ENCODE assay signal across 2 cellular contexts in the genomic region with DNA sequence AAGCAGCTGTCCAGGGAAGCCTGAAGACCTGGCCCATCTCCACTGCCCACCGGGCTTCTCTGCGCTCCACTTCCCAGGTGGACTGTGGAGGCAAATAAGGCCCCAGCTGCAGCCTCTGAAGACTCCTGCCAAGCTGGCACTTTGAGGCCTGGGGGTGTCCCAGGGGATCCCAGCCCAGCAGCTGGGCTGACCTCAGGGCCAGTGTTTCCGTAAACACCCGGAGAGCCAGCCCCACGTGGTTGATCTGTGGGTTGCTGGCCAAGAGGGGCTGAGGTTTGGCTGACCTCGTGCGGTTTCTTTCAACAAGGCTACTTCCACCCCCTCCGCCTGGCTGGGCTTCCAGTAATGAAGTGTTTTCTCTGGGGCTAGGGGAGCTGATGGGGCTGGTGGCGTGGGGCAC.
TF ChIP-seq lines count a peak whose summit lies in the region.

No MANE protein-coding gene starts in this region.

TF ChIP-seq in K562, 482 proteins besides CTCF, POLR2A, EP300 and RAD21 (continued from another document):
- TF ChIP-seq NR2C2 (CRISPR knock-in tag; IDR thresholded peaks at IDR 0.05), result no peak
- TF ChIP-seq NR2C2 (tag; IDR thresholded peaks at IDR 0.05), result peak; percentile 42; the same call in 1 of the 2 replicates
- TF ChIP-seq ELF2 (CRISPR knock-in tag; IDR thresholded peaks at IDR 0.05), result no peak

TF ChIP-seq in HepG2, 621 proteins besides CTCF, POLR2A, EP300 and RAD21 (continued from another document):
- TF ChIP-seq TBX2 (CRISPR knock-in tag; IDR thresholded peaks at IDR 0.05; ENCODE audit: borderline replicate concordance) (no peak), FOXP1 (IDR thresholded peaks at IDR 0.05) (no peak), FOXP1 (CRISPR knock-in tag; IDR thresholded peaks at IDR 0.05) (no peak), IRF1 (CRISPR knock-in tag; IDR thresholded peaks at IDR 0.05; ENCODE audit: low read depth) (no peak), SAP130 (CRISPR knock-in tag; IDR thresholded peaks at IDR 0.05; ENCODE audit: low read depth) (peak; percentile 63; the same call in 1 of the 2 replicates), RARA (CRISPR knock-in tag; IDR thresholded peaks at IDR 0.05) (peak; percentile 71), ZNF24 (IDR thresholded peaks at IDR 0.05) (no peak), MATR3 (CRISPR knock-in tag; IDR thresholded peaks at IDR 0.05) (no peak), ZNF563 (CRISPR knock-in tag; IDR thresholded peaks at IDR 0.05) (no peak), HMGA1 (CRISPR knock-in tag; conservative IDR thresholded peaks at IDR 0.05) (no peak), ZNF468 (CRISPR knock-in tag; IDR thresholded peaks at IDR 0.05) (no peak), BCLAF1 (IDR thresholded peaks at IDR 0.05) (no peak), ZNF121 (CRISPR knock-in tag; IDR thresholded peaks at IDR 0.05) (no peak), POGK (CRISPR knock-in tag; conservative IDR thresholded peaks at IDR 0.05) (no peak), ELF3 (CRISPR knock-in tag; IDR thresholded peaks at IDR 0.05) (no peak), NR2F6 (IDR thresholded peaks at IDR 0.05) (no peak), NR2F6 (CRISPR knock-in tag; IDR thresholded peaks at IDR 0.05) (peak; percentile 14; the same call in 1 of the 2 replicates), ATF1 (CRISPR knock-in tag; IDR thresholded peaks at IDR 0.05) (no peak), ZNF75D (CRISPR knock-in tag; IDR thresholded peaks at IDR 0.05; ENCODE audit: borderline replicate concordance) (no peak)
- TF ChIP-seq, protein P1, sequence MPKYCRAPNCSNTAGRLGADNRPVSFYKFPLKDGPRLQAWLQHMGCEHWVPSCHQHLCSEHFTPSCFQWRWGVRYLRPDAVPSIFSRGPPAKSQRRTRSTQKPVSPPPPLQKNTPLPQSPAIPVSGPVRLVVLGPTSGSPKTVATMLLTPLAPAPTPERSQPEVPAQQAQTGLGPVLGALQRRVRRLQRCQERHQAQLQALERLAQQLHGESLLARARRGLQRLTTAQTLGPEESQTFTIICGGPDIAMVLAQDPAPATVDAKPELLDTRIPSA (CRISPR knock-in tag; IDR thresholded peaks at IDR 0.05; ENCODE audit: borderline replicate concordance), result no peak
- TF ChIP-seq, protein P2, sequence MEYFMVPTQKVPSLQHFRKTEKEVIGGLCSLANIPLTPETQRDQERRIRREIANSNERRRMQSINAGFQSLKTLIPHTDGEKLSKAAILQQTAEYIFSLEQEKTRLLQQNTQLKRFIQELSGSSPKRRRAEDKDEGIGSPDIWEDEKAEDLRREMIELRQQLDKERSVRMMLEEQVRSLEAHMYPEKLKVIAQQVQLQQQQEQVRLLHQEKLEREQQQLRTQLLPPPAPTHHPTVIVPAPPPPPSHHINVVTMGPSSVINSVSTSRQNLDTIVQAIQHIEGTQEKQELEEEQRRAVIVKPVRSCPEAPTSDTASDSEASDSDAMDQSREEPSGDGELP (IDR thresholded peaks at IDR 0.05; ENCODE audit: borderline replicate concordance, low read depth), result peak; percentile 64; the same call in 1 of the 2 replicates
- TF ChIP-seq, protein P3, sequence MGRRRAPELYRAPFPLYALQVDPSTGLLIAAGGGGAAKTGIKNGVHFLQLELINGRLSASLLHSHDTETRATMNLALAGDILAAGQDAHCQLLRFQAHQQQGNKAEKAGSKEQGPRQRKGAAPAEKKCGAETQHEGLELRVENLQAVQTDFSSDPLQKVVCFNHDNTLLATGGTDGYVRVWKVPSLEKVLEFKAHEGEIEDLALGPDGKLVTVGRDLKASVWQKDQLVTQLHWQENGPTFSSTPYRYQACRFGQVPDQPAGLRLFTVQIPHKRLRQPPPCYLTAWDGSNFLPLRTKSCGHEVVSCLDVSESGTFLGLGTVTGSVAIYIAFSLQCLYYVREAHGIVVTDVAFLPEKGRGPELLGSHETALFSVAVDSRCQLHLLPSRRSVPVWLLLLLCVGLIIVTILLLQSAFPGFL (CRISPR knock-in tag; IDR thresholded peaks at IDR 0.05), result no peak
- TF ChIP-seq, protein P4, sequence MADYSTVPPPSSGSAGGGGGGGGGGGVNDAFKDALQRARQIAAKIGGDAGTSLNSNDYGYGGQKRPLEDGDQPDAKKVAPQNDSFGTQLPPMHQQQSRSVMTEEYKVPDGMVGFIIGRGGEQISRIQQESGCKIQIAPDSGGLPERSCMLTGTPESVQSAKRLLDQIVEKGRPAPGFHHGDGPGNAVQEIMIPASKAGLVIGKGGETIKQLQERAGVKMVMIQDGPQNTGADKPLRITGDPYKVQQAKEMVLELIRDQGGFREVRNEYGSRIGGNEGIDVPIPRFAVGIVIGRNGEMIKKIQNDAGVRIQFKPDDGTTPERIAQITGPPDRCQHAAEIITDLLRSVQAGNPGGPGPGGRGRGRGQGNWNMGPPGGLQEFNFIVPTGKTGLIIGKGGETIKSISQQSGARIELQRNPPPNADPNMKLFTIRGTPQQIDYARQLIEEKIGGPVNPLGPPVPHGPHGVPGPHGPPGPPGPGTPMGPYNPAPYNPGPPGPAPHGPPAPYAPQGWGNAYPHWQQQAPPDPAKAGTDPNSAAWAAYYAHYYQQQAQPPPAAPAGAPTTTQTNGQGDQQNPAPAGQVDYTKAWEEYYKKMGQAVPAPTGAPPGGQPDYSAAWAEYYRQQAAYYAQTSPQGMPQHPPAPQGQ (CRISPR knock-in tag; IDR thresholded peaks at IDR 0.05; ENCODE audit: borderline replicate concordance), result no peak
- TF ChIP-seq, protein P5, sequence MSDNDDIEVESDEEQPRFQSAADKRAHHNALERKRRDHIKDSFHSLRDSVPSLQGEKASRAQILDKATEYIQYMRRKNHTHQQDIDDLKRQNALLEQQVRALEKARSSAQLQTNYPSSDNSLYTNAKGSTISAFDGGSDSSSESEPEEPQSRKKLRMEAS (IDR thresholded peaks at IDR 0.05), result 0 out of 2 replicates have a peak, but pooled peaks have one; percentile 28
- TF ChIP-seq, protein P6, sequence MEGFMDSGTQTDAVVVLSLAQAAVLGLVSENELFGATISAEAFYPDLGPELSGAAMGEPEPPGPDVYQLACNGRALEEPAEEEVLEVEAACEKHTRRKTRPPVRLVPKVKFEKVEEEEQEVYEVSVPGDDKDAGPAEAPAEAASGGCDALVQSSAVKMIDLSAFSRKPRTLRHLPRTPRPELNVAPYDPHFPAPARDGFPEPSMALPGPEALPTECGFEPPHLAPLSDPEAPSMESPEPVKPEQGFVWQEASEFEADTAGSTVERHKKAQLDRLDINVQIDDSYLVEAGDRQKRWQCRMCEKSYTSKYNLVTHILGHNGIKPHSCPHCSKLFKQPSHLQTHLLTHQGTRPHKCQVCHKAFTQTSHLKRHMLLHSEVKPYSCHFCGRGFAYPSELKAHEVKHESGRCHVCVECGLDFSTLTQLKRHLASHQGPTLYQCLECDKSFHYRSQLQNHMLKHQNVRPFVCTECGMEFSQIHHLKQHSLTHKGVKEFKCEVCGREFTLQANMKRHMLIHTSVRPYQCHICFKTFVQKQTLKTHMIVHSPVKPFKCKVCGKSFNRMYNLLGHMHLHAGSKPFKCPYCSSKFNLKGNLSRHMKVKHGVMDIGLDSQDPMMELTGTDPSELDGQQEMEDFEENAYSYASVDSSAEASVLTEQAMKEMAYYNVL (CRISPR knock-in tag; IDR thresholded peaks at IDR 0.05; ENCODE audit: borderline replicate concordance), result no peak
